11 cellular contexts compared by ENCODE assay signal in the genomic region with DNA sequence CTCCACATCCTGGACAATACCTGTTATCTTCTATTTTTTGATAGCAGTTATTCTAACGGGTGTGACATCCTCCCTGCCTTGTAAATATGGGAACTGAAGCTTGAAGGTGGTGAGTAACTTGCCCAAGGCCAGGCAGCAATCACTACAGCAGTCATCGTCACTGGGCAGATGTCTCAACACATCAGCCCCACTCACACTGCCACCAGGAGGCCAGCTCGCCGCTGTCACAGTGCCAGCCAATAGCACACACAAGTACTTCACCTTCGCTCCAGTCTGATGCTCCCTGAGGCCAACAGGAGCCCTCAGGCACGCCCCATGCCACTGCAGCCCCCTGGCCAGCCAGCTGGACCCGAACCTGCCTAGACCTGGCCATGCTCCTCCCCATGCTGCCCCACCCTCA. TPM values are rescaled to one million over a fixed set of nuclear protein-coding genes. Genes with fewer than 3 reads are reported as not detected.
DNase-seq lines count a peak whose midpoint lies in the region; ATAC-seq and TF ChIP-seq lines count a peak whose summit lies in the region.
"Had no signal": no experiment of that assay in that cellular context is flagged by ENCODE, and none has a peak within 500 bp of the region (broad histone marks: within the 10 kb centered on the region; RNA-seq: fewer than 3 reads in every experiment).

No MANE protein-coding gene starts in this region.

- CTCF ChIA-PET in PC-9 (lab: Charles Lee): interaction anchor here (0.5 to 0.6 kb wide), 2 partner anchors 106 to 329 kb away, joined by 3 read pairs; no protein-coding TSS in a partner anchor

- peak overlapping the region; percentile 51 for H3K4me2 ChIP-seq in PC-9

- H3F3A ChIP-seq in PC-9 (ENCODE audit: insufficient read depth, low read depth): peaks cover 46% of the 10 kb centered on the region

- peak; percentile 40; the same call in 1 of the 2 replicates for TF ChIP-seq CTCF in PC-9 (conservative IDR thresholded peaks at IDR 0.05)

- intact Hi-C loops in PC-9 (cut with micrococcal nuclease; ENCODE audit: unreplicated experiment): loop anchor here (2.0 to 5.0 kb wide), 2 partner anchors 33 to 227 kb away; no protein-coding TSS in a partner anchor
- intact Hi-C loops in Right ventricle myocardium superior (cut with DNase I): loop anchor here (10.0 kb wide), 1 partner anchor 219 kb away; no protein-coding TSS in a partner anchor

- H3K9me3 ChIP-seq in PC-9 (ENCODE audit: insufficient read depth, low read depth): peaks cover 13% of the 10 kb centered on the region

- H3K36me3 ChIP-seq in PC-9 (ENCODE audit: low read depth): no peaks in the 10 kb centered on the region

- POLR2A ChIA-PET in PC-9 (lab: Charles Lee; ENCODE audit: unreplicated experiment): interaction anchor here (0.7 kb wide), 1 partner anchor 66 kb away, joined by 7 read pairs; no protein-coding TSS in a partner anchor

- BruUV-seq in PC-9 (replicated peaks; lab: Mats Ljungman, UMichigan): no TSS peak

- no peaks in the 10 kb centered on the region for H3K9me2 ChIP-seq in PC-9 (ENCODE audit: insufficient read depth)

- DNase-seq in AG20443 (ENCODE audit: low spot score): peak; percentile 49
- peak; percentile 66 for DNase-seq in H4 (ENCODE audit: low spot score)
- DNase-seq in PC-9: peak; percentile 89 to 98
- peak; percentile 80 for DNase-seq in Right ventricle myocardium superior
- no peak for DNase-seq in T-helper 2 cell
- DNase-seq: activated naive CD4-positive, alpha-beta T cell had no signal

- H4K20me1 ChIP-seq in PC-9 (ENCODE audit: insufficient read depth): 0 out of 2 replicates have a peak, but pooled peaks cover 4% of the 10 kb centered on the region

- ATAC-seq in Right ventricle myocardium superior (ENCODE audit: poor library complexity) (peak; percentile 63), GM18868 (IDR thresholded peaks at IDR 0.05; ENCODE audit: unreplicated experiment) (no peak), GM19351 (IDR thresholded peaks at IDR 0.05; ENCODE audit: unreplicated experiment) (no peak), GM19455 (IDR thresholded peaks at IDR 0.05; ENCODE audit: unreplicated experiment) (no peak)
- ATAC-seq: natural killer cell treated with Interleukin-12 subunit alpha and Interleukin-12 subunit beta and Interleukin-15 and Interleukin-18, amount 100 ng/mL, for 72 hours had no signal

- H3K27me3 ChIP-seq in PC-9 (ENCODE audit: insufficient read depth, low read depth): no peaks in the 10 kb centered on the region

- no peak overlapping the region for H3K4me3 ChIP-seq in PC-9

- peak overlapping the region; percentile 70 for H3K27ac ChIP-seq in PC-9

- no peaks in the 10 kb centered on the region for H3K79me2 ChIP-seq in PC-9 (ENCODE audit: low read depth)

- peaks cover 22% of the 10 kb centered on the region for H3K4me1 ChIP-seq in PC-9 (replicated peaks; ENCODE audit: insufficient read depth)

- no peak overlapping the region for H2AFZ ChIP-seq in PC-9

RNA-seq across cellular contexts. Expression of a gene that starts 4.9 kb away (rescaled TPM):
- total RNA-seq in H4 (2014; rRNA removed; shearing (Covaris generic)): 3.5 and 7.1 TPM in 2 replicates
- total RNA-seq in PC-9 (2021) (7.8 and 11.2 TPM in 2 replicates), Right ventricle myocardium superior (7.8 TPM)

RNA-seq across cellular contexts. Expression of a gene that starts 16.5 kb away (rescaled TPM):
- total RNA-seq in H4 (2014; rRNA removed; shearing (Covaris generic)): 0.45 TPM in 1 of 2 replicates, not detected in the other
- 10.6 and 14.5 TPM in 2 replicates for total RNA-seq in PC-9 (2021)
- total RNA-seq in Right ventricle myocardium superior: not detected
- total RNA-seq: fibroblast of lung; natural killer cell treated with Interleukin-12 subunit alpha and Interleukin-12 subunit beta and Interleukin-15 and Interleukin-18, amount 100 ng/mL, for 72 hours had no signal

RNA-seq across cellular contexts. Expression of a gene that starts 49.1 kb away (rescaled TPM):
- 14.6 and 16.5 TPM in 2 replicates for total RNA-seq in H4 (2014; rRNA removed; shearing (Covaris generic))
- total RNA-seq in PC-9 (2021) (31.4 and 35.5 TPM in 2 replicates), Right ventricle myocardium superior (16.9 TPM)

RNA-seq across cellular contexts. Expression of a gene that starts 57.3 kb away (rescaled TPM):
- 187 and 269 TPM in 2 replicates for total RNA-seq in H4 (2014; rRNA removed; shearing (Covaris generic))
- total RNA-seq in PC-9 (2021): 243 and 308 TPM in 2 replicates
- total RNA-seq in Right ventricle myocardium superior: 126 TPM

Comparison
In these comparisons a context has a peak if more than half of its experiments do, and no peak if none do; other contexts are left out.
1. DNase-seq: peak in AG20443 (single experiment), H4 (single experiment), PC-9 (2 of 2) and Right ventricle myocardium superior (single experiment); none in T-helper 2 cell (0 of 5).